ENCODE assay signal across 2 cellular contexts in genomic region chr3:142964150-142964498, GRCh38.
TF ChIP-seq lines count a peak whose summit lies in the region.

No MANE protein-coding gene starts in this region.

TF ChIP-seq in K562, 482 proteins besides CTCF, POLR2A, EP300 and RAD21:
- TF ChIP-seq ZBTB33 (CRISPR knock-in tag; IDR thresholded peaks at IDR 0.05) (peak; percentile 29; the same call in 1 of the 2 replicates), NR0B1 (IDR thresholded peaks at IDR 0.05; ENCODE audit: partially characterized antibody) (no peak)

TF ChIP-seq in liver, 16 proteins besides CTCF, POLR2A, EP300 and RAD21:
- TF ChIP-seq HNF4A (conservative IDR thresholded peaks at IDR 0.05) (peak in 1 of 2 donors; percentile 11), FOXA1 (IDR thresholded peaks at IDR 0.05) (no peak)
